In genomic region chr21:41678016-41678935, GRCh38 we compare ENCODE assay signal across 1 cellular context.
TF ChIP-seq lines count a peak whose summit lies in the region.

No MANE protein-coding gene starts in this region.

TF ChIP-seq in HepG2, 621 proteins besides CTCF, POLR2A, EP300 and RAD21 (continued from another document):
- TF ChIP-seq ZNF256 (CRISPR knock-in tag; conservative IDR thresholded peaks at IDR 0.05) (no peak), ZBTB8A (CRISPR knock-in tag; IDR thresholded peaks at IDR 0.05; ENCODE audit: borderline replicate concordance, low read depth) (no peak), HNF1A (IDR thresholded peaks at IDR 0.05; ENCODE audit: low read depth) (no peak), HNF1A (CRISPR knock-in tag; IDR thresholded peaks at IDR 0.05; ENCODE audit: borderline replicate concordance) (peak; percentile 3; the same call in 1 of the 2 replicates), ZNF691 (CRISPR knock-in tag; IDR thresholded peaks at IDR 0.05; ENCODE audit: borderline replicate concordance, low read depth) (peak; percentile 45; the same call in 1 of the 2 replicates), THAP8 (CRISPR knock-in tag; IDR thresholded peaks at IDR 0.05; ENCODE audit: borderline replicate concordance) (no peak), ZNF709 (CRISPR knock-in tag; IDR thresholded peaks at IDR 0.05) (no peak), ZNF800 (CRISPR knock-in tag; IDR thresholded peaks at IDR 0.05) (no peak), SNAPC4 (CRISPR knock-in tag; IDR thresholded peaks at IDR 0.05) (no peak), RBAK (CRISPR knock-in tag; IDR thresholded peaks at IDR 0.05) (no peak), ZNF7 (CRISPR knock-in tag; IDR thresholded peaks at IDR 0.05) (no peak), GFI1 (CRISPR knock-in tag; IDR thresholded peaks at IDR 0.05; ENCODE audit: borderline replicate concordance) (no peak; the same call in 1 of the 2 replicates), CEBPB (IDR thresholded peaks at IDR 0.05; ENCODE audit: borderline replicate concordance, low read depth, low read length) (no peak), RARA (CRISPR knock-in tag; IDR thresholded peaks at IDR 0.05) (peak; percentile 89), ASH2L (IDR thresholded peaks at IDR 0.05; ENCODE audit: insufficient read length, low read depth, low read length) (no peak), MLX (CRISPR knock-in tag; IDR thresholded peaks at IDR 0.05) (no peak), ZNF468 (CRISPR knock-in tag; IDR thresholded peaks at IDR 0.05) (peak; percentile 49; the same call in 1 of the 2 replicates), ZNF235 (CRISPR knock-in tag; IDR thresholded peaks at IDR 0.05; ENCODE audit: borderline replicate concordance) (no peak), GATAD1 (CRISPR knock-in tag; IDR thresholded peaks at IDR 0.05) (no peak; the same call in 1 of the 2 replicates), JUN (CRISPR knock-in tag; IDR thresholded peaks at IDR 0.05) (no peak), CREB1 (IDR thresholded peaks at IDR 0.05) (no peak), CREB1 (CRISPR knock-in tag; IDR thresholded peaks at IDR 0.05) (no peak), MZF1 (CRISPR knock-in tag; IDR thresholded peaks at IDR 0.05; ENCODE audit: borderline replicate concordance) (no peak), HNRNPLL (IDR thresholded peaks at IDR 0.05; ENCODE audit: low read depth, low read length, poor library complexity, severe bottlenecking) (no peak), IKZF4 (CRISPR knock-in tag; IDR thresholded peaks at IDR 0.05; ENCODE audit: borderline replicate concordance, low read depth, not compliant biosample characterization) (no peak), ARNT2 (CRISPR knock-in tag; IDR thresholded peaks at IDR 0.05; ENCODE audit: low read depth) (no peak), LBX2 (CRISPR knock-in tag; IDR thresholded peaks at IDR 0.05; ENCODE audit: borderline replicate concordance) (0 out of 2 replicates have a peak, but pooled peaks have one; percentile 5), TRIM22 (IDR thresholded peaks at IDR 0.05) (no peak), ZNF547 (CRISPR knock-in tag; IDR thresholded peaks at IDR 0.05) (no peak), SSRP1 (CRISPR knock-in tag; IDR thresholded peaks at IDR 0.05) (no peak), CBX2 (IDR thresholded peaks at IDR 0.05; ENCODE audit: low read depth, low read length) (no peak), CBX2 (CRISPR knock-in tag; IDR thresholded peaks at IDR 0.05; ENCODE audit: low read depth) (no peak), REXO4 (CRISPR knock-in tag; IDR thresholded peaks at IDR 0.05; ENCODE audit: borderline replicate concordance) (no peak), TP53 (CRISPR knock-in tag; conservative IDR thresholded peaks at IDR 0.05) (no peak), ZNF24 (IDR thresholded peaks at IDR 0.05) (no peak), ARNTL (CRISPR knock-in tag; IDR thresholded peaks at IDR 0.05) (no peak), ZNF33B (CRISPR knock-in tag; IDR thresholded peaks at IDR 0.05) (no peak), MEIS2 (CRISPR knock-in tag; IDR thresholded peaks at IDR 0.05) (peak; percentile 75)
